Comparison of ENCODE assay signal across 29 cellular contexts in genomic region chr3:36824443-36824842, GRCh38.
"Had no signal": no experiment of that assay in that cellular context is flagged by ENCODE, and none has a peak within 500 bp of the region (broad histone marks: within the 10 kb centered on the region; RNA-seq: fewer than 3 reads in every experiment).

No MANE protein-coding gene starts in this region.

- H3K27me3 Mint-ChIP-seq: activated CD4-positive, alpha-beta memory T cell treated with anti-CD3 and anti-CD28 coated beads for 36 hours; activated CD4-positive, alpha-beta T cell treated with anti-CD3 and anti-CD28 coated beads, Interleukin-2, amount 10 ng/mL, durations not matched to agents 24 days and 14 days; activated naive CD8-positive, alpha-beta T cell; progenitor cell of endocrine pancreas; stimulated activated naive B cell treated with anti-CD40 and anti-IgM and Interleukin-4, amounts not matched to agents 10 μg/mL and 1 μg/mL and 100 μg/mL, for 72 hours had no signal

- H3K36me3 ChIP-seq: colonic mucosa, gastrocnemius medialis, ovary, WERI-Rb-1 had no signal

- H3K9me3 Mint-ChIP-seq: activated CD4-positive, alpha-beta memory T cell treated with anti-CD3 and anti-CD28 coated beads for 36 hours; activated CD4-positive, alpha-beta T cell treated with anti-CD3 and anti-CD28 coated beads, Interleukin-2, amount 10 ng/mL, durations not matched to agents 24 days and 14 days; activated T-helper 1 cell treated with anti-CD3 and anti-CD28 coated beads, Interleukin-12 subunit alpha, Interleukin-12 subunit beta, Interleukin-2, Interleukin-4 antibody, amounts not matched to agents 30 ng/mL and 10 ng/mL and 1 ng/mL, durations not matched to agents 14 hours and 24 hours and 36 hours; nephron; stimulated activated naive B cell treated with anti-CD40 and anti-IgM and Interleukin-4, amounts not matched to agents 10 μg/mL and 1 μg/mL and 100 μg/mL, for 72 hours had no signal

- H3K27me3 ChIP-seq: colonic mucosa, gastrocnemius medialis, ovary, sigmoid colon, stomach, thyroid gland, upper lobe of left lung, vagina had no signal

- H3K4me1 ChIP-seq: colonic mucosa, gastrocnemius medialis, lower lobe of right lung, sigmoid colon, stomach, thyroid gland, upper lobe of left lung, vagina had no signal

- H3K4me1 Mint-ChIP-seq: activated CD4-positive, alpha-beta T cell treated with anti-CD3 and anti-CD28 coated beads, Interleukin-2, amount 10 ng/mL, durations not matched to agents 24 days and 14 days; stimulated activated naive B cell treated with anti-CD40 and anti-IgM and Interleukin-4, amounts not matched to agents 10 μg/mL and 1 μg/mL and 100 μg/mL, for 72 hours had no signal

- DNase-seq: activated CD4-positive, alpha-beta memory T cell treated with anti-CD3 and anti-CD28 coated beads for 36 hours; activated CD4-positive, alpha-beta T cell treated with anti-CD3 and anti-CD28 coated beads, Interleukin-2, amount 10 ng/mL, durations not matched to agents 24 days and 14 days; activated CD8-positive, alpha-beta memory T cell treated with anti-CD3 and anti-CD28 coated beads, Interleukin-2, amount 50 U/mL, for 4 hours; activated gamma-delta T cell; activated T-cell treated with anti-CD3 and anti-CD28 coated beads, Interleukin-2, amount 50 U/mL, for 1 hour; anterior cingulate cortex; cerebellar nuclear complex; colonic mucosa; effector memory CD4-positive, alpha-beta T cell; gastrocnemius medialis; hippocampal formation; kidney; lower lobe of right lung; mesendoderm; ovary; sigmoid colon; stimulated activated CD4-positive, alpha-beta T cell treated with anti-CD3 and anti-CD28 coated beads, Interleukin-4, amount 100 ng/mL, for 24 hours; stimulated activated naive B cell treated with anti-CD40 and anti-IgM and Interleukin-4, amounts not matched to agents 10 μg/mL and 1 μg/mL and 100 μg/mL, for 72 hours; stomach; T-helper 9 cell; thyroid gland; upper lobe of left lung had no signal

- H3K9me3 ChIP-seq: colonic mucosa, gastrocnemius medialis, lower lobe of right lung, ovary, sigmoid colon, stomach, thyroid gland, upper lobe of left lung, vagina had no signal

- H3K4me3 Mint-ChIP-seq: activated CD4-positive, alpha-beta memory T cell treated with anti-CD3 and anti-CD28 coated beads for 36 hours; activated CD4-positive, alpha-beta T cell treated with anti-CD3 and anti-CD28 coated beads, Interleukin-2, amount 10 ng/mL, durations not matched to agents 24 days and 14 days; activated naive CD8-positive, alpha-beta T cell; activated T-helper 1 cell treated with anti-CD3 and anti-CD28 coated beads, Interleukin-12 subunit alpha, Interleukin-12 subunit beta, Interleukin-2, Interleukin-4 antibody, amounts not matched to agents 30 ng/mL and 10 ng/mL and 1 ng/mL, durations not matched to agents 14 hours and 24 hours and 36 hours; nephron; stimulated activated naive B cell treated with anti-CD40 and anti-IgM and Interleukin-4, amounts not matched to agents 10 μg/mL and 1 μg/mL and 100 μg/mL, for 72 hours had no signal

- H3K27ac Mint-ChIP-seq: activated CD4-positive, alpha-beta memory T cell treated with anti-CD3 and anti-CD28 coated beads for 36 hours; activated CD4-positive, alpha-beta T cell treated with anti-CD3 and anti-CD28 coated beads, Interleukin-2, amount 10 ng/mL, durations not matched to agents 24 days and 14 days; activated naive CD8-positive, alpha-beta T cell; activated T-helper 1 cell treated with anti-CD3 and anti-CD28 coated beads, Interleukin-12 subunit alpha, Interleukin-12 subunit beta, Interleukin-2, Interleukin-4 antibody, amounts not matched to agents 30 ng/mL and 10 ng/mL and 1 ng/mL, durations not matched to agents 14 hours and 24 hours and 36 hours; nephron; progenitor cell of endocrine pancreas; stimulated activated naive B cell treated with anti-CD40 and anti-IgM and Interleukin-4, amounts not matched to agents 10 μg/mL and 1 μg/mL and 100 μg/mL, for 72 hours had no signal

- H3K4me3 ChIP-seq: colonic mucosa, gastrocnemius medialis, lower lobe of right lung, ovary, sigmoid colon, stomach, thyroid gland, upper lobe of left lung, vagina had no signal

- H3K27ac ChIP-seq: colonic mucosa, gastrocnemius medialis, lower lobe of right lung, ovary, sigmoid colon, stomach, thyroid gland, upper lobe of left lung, vagina, WERI-Rb-1 had no signal

- ATAC-seq: activated CD4-positive, CD25-positive, alpha-beta regulatory T cell treated with anti-CD3 and anti-CD28 coated beads, Interleukin-2, amount 50 U/mL, for 24 hours; gastrocnemius medialis; lower lobe of right lung; stimulated activated naive B cell treated with anti-CD40 and anti-IgM and Interleukin-4, amounts not matched to agents 10 μg/mL and 1 μg/mL and 100 μg/mL, for 72 hours had no signal
